Comparison of ENCODE assay signal across 1 cellular context in genomic region chr9:26955921-26956886, GRCh38.
TF ChIP-seq lines count a peak whose summit lies in the region.

IFT74 (plus strand) TSS chr9:26956412; CDS start chr9:26961968, 5,556 bp downstream.

TF ChIP-seq in HEK293, 187 proteins besides CTCF, POLR2A, EP300 and RAD21 (continued from another document):
- TF ChIP-seq, protein P1, sequence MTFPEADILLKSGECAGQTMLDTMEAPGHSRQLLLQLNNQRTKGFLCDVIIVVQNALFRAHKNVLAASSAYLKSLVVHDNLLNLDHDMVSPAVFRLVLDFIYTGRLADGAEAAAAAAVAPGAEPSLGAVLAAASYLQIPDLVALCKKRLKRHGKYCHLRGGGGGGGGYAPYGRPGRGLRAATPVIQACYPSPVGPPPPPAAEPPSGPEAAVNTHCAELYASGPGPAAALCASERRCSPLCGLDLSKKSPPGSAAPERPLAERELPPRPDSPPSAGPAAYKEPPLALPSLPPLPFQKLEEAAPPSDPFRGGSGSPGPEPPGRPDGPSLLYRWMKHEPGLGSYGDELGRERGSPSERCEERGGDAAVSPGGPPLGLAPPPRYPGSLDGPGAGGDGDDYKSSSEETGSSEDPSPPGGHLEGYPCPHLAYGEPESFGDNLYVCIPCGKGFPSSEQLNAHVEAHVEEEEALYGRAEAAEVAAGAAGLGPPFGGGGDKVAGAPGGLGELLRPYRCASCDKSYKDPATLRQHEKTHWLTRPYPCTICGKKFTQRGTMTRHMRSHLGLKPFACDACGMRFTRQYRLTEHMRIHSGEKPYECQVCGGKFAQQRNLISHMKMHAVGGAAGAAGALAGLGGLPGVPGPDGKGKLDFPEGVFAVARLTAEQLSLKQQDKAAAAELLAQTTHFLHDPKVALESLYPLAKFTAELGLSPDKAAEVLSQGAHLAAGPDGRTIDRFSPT (tag by site-specific recombination; IDR thresholded peaks at IDR 0.05) = no peak
- TF ChIP-seq ZNF146 (tag by site-specific recombination; IDR thresholded peaks at IDR 0.05) (no peak), ZNF23 (tag by site-specific recombination; IDR thresholded peaks at IDR 0.05; ENCODE audit: borderline replicate concordance) (no peak), ZNF701 (tag by site-specific recombination; IDR thresholded peaks at IDR 0.05) (no peak), ZBTB48 (tag by site-specific recombination; IDR thresholded peaks at IDR 0.05) (peak; percentile 15; the same call in 1 of the 2 replicates), KLF16 (tag by site-specific recombination; IDR thresholded peaks at IDR 0.05) (no peak), OSR2 (tag by site-specific recombination; IDR thresholded peaks at IDR 0.05) (peak; percentile 11; the same call in 1 of the 2 replicates), ZNF175 (tag by site-specific recombination; IDR thresholded peaks at IDR 0.05) (no peak), ZNF544 (tag by site-specific recombination; IDR thresholded peaks at IDR 0.05) (no peak), ZNF530 (tag by site-specific recombination; IDR thresholded peaks at IDR 0.05; ENCODE audit: low read depth) (no peak), ZNF791 (tag by site-specific recombination; IDR thresholded peaks at IDR 0.05) (no peak), TCF7L2 (IDR thresholded peaks at IDR 0.05; ENCODE audit: borderline replicate concordance, low read depth, low read length) (no peak), ZNF521 (tag by site-specific recombination; IDR thresholded peaks at IDR 0.05) (no peak), PRDM1 (tag by site-specific recombination; IDR thresholded peaks at IDR 0.05) (peak; percentile 48; the same call in 1 of the 2 replicates), ZNF658 (tag by site-specific recombination; IDR thresholded peaks at IDR 0.05) (no peak), ZNF621 (tag by site-specific recombination; IDR thresholded peaks at IDR 0.05) (no peak), TRIM28 (IDR thresholded peaks at IDR 0.05; ENCODE audit: borderline replicate concordance, low read length) (no peak), ZEB2 (tag by site-specific recombination; IDR thresholded peaks at IDR 0.05) (no peak), KLF8 (tag by site-specific recombination; IDR thresholded peaks at IDR 0.05) (no peak), ZNF404 (tag by site-specific recombination; IDR thresholded peaks at IDR 0.05) (no peak), ZNF416 (tag by site-specific recombination; IDR thresholded peaks at IDR 0.05) (no peak), ZNF707 (tag by site-specific recombination; IDR thresholded peaks at IDR 0.05) (no peak), ZNF423 (tag by site-specific recombination; IDR thresholded peaks at IDR 0.05) (no peak), GFI1B (tag by site-specific recombination; IDR thresholded peaks at IDR 0.05) (no peak), ZNF558 (tag by site-specific recombination; IDR thresholded peaks at IDR 0.05) (no peak), AEBP2 (tag by site-specific recombination; IDR thresholded peaks at IDR 0.05; ENCODE audit: borderline replicate concordance) (no peak), ZNF510 (tag by site-specific recombination; IDR thresholded peaks at IDR 0.05; ENCODE audit: insufficient replicate concordance) (no peak), ZBTB7A (tag by site-specific recombination; IDR thresholded peaks at IDR 0.05; ENCODE audit: low read depth) (no peak), ATF2 (tag by site-specific recombination; IDR thresholded peaks at IDR 0.05; ENCODE audit: low read depth) (no peak), ZBTB1 (tag by site-specific recombination; IDR thresholded peaks at IDR 0.05) (no peak), PATZ1 (tag by site-specific recombination; IDR thresholded peaks at IDR 0.05) (no peak; the same call in 1 of the 2 replicates), ZNF202 (tag by site-specific recombination; IDR thresholded peaks at IDR 0.05; ENCODE audit: borderline replicate concordance) (no peak), RBAK (tag by site-specific recombination; IDR thresholded peaks at IDR 0.05) (no peak), ZNF114 (tag by site-specific recombination; IDR thresholded peaks at IDR 0.05) (no peak), ZNF76 (tag by site-specific recombination; IDR thresholded peaks at IDR 0.05; ENCODE audit: borderline replicate concordance, low read depth) (no peak), ZNF302 (tag by site-specific recombination; IDR thresholded peaks at IDR 0.05; ENCODE audit: low read depth) (no peak), BCL11A (tag by site-specific recombination; IDR thresholded peaks at IDR 0.05; ENCODE audit: low read depth) (no peak)
- TF ChIP-seq, protein P2, sequence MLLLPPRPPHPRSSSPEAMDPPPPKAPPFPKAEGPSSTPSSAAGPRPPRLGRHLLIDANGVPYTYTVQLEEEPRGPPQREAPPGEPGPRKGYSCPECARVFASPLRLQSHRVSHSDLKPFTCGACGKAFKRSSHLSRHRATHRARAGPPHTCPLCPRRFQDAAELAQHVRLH (tag by site-specific recombination; IDR thresholded peaks at IDR 0.05) = no peak
- TF ChIP-seq, protein P3, sequence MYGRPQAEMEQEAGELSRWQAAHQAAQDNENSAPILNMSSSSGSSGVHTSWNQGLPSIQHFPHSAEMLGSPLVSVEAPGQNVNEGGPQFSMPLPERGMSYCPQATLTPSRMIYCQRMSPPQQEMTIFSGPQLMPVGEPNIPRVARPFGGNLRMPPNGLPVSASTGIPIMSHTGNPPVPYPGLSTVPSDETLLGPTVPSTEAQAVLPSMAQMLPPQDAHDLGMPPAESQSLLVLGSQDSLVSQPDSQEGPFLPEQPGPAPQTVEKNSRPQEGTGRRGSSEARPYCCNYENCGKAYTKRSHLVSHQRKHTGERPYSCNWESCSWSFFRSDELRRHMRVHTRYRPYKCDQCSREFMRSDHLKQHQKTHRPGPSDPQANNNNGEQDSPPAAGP (tag by site-specific recombination; IDR thresholded peaks at IDR 0.05) = no peak
